In the genomic region with DNA sequence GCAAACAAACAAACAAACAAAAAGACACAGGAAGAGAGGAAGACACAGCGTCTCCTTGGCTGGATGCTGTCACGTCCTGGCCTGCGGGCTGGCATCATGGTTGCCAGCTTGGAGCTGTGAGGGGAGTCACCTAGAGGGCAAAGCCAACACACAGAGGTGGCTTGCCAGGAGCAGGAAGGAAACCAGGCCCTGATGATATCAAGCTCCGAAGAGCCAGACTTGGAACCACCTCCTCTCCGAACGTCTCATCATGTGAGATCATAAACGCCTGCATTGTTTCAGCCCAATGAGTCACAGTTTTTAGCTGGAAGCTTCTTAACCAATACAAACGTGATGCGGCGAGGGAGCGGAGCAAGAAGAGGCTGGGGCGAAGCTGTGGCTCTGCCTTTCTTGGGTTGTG, we compare ENCODE assay signal across 17 cellular contexts. TPM values are rescaled to one million over a fixed set of nuclear protein-coding genes. Genes with fewer than 3 reads are reported as not detected.
A peak's percentile ranks its signal among the peaks of the same experiment; 100 is the strongest.
DNase-seq lines count a peak whose midpoint lies in the region; ATAC-seq, FAIRE-seq and TF ChIP-seq lines count a peak whose summit lies in the region.
"Had no signal": no experiment of that assay in that cellular context is flagged by ENCODE, and none has a peak within 500 bp of the region (broad histone marks: within the 10 kb centered on the region; RNA-seq: fewer than 3 reads in every experiment).

No MANE protein-coding gene starts in this region.

- H3K4me1 Mint-ChIP-seq in WTC11 (peaks cover 31% of the 10 kb centered on the region), CD14-positive monocyte (no peaks in the 10 kb centered on the region)
- H3K4me1 Mint-ChIP-seq: stimulated activated effector memory CD8-positive, alpha-beta T cell treated with anti-CD3 and anti-CD28 coated beads, Interleukin-12 subunit alpha, Interleukin-12 subunit beta, amount 100 ng/mL, for 72 hours had no signal

- H3K9me3 Mint-ChIP-seq in WTC11 (peaks cover 9% of the 10 kb centered on the region), CD14-positive monocyte (peaks cover 0 to 2% (median 0%) of the 10 kb centered on the region in 7 donors)
- H3K9me3 Mint-ChIP-seq: activated T-cell treated with anti-CD3 and anti-CD28 coated beads, Interleukin-2, amount 50 U/mL, for 72 hours; neural progenitor cell; stimulated activated effector memory CD8-positive, alpha-beta T cell treated with anti-CD3 and anti-CD28 coated beads, Interleukin-12 subunit alpha, Interleukin-12 subunit beta, amount 100 ng/mL, for 72 hours had no signal

- POLR2A ChIA-PET in WTC11 (lab: Charles Lee), result no interaction called here

- no peak for FAIRE-seq in frontal cortex (lab: Jason Lieb, UNC)
- FAIRE-seq: kidney had no signal

- no peaks in the 10 kb centered on the region; the same call in 1 of the 2 replicates for H3K27me3 Mint-ChIP-seq in WTC11 (ENCODE audit: low read depth)
- peaks cover 11 to 14% (median 13%) of the 10 kb centered on the region in 3 donors for H3K27me3 Mint-ChIP-seq in CD14-positive monocyte (ENCODE audit: low read depth in 3 of 3)

- DNase-seq in H4 (ENCODE audit: low spot score) (peak; percentile 79), WTC11 (ENCODE audit: low spot score) (no peak), glomerular endothelial cell (ENCODE audit: extremely low read depth, low read depth, low spot score) (peak; percentile 91), sciatic nerve (ENCODE audit: low spot score) (peak; percentile 35), CD14-positive monocyte (ENCODE audit: low spot score) (no peak), frontal cortex (ENCODE audit: low spot score in 2 of 2) (no peak), NCI-H2029 treated with DMSO at 0.1 percent for 48 hours (lab: John Stamatoyannopoulos, UW) (no peak)
- DNase-seq in activated CD4-positive, alpha-beta T cell treated with anti-CD3 and anti-CD28 coated beads for 4 hours, result no peak
- DNase-seq: activated CD4-positive, alpha-beta T cell treated with anti-CD3 and anti-CD28 coated beads for 1 hour; activated T-cell treated with anti-CD3 and anti-CD28 coated beads, Interleukin-2, amount 50 U/mL, for 72 hours; body of pancreas; COR-L47; Karpas-422; kidney; NCI-H446 had no signal

- intact Hi-C loops in sciatic nerve (cut with DNase I), result no loop called here
- intact Hi-C loops in CD14-positive monocyte (cut with micrococcal nuclease), result no loop called here

- TF ChIP-seq CTCF in WTC11 (IDR thresholded peaks at IDR 0.05), result no peak
- TF ChIP-seq CTCF in CD14-positive monocyte (IDR thresholded peaks at IDR 0.05), result no peak

- H3K4me3 Mint-ChIP-seq in WTC11 (no peak overlapping the region), CD14-positive monocyte (no peak overlapping the region)
- H3K4me3 Mint-ChIP-seq: activated T-cell treated with anti-CD3 and anti-CD28 coated beads, Interleukin-2, amount 50 U/mL, for 72 hours; neural progenitor cell; stimulated activated effector memory CD8-positive, alpha-beta T cell treated with anti-CD3 and anti-CD28 coated beads, Interleukin-12 subunit alpha, Interleukin-12 subunit beta, amount 100 ng/mL, for 72 hours had no signal

- CTCF ChIA-PET in WTC11 (lab: Charles Lee), result interaction anchor here (0.9 to 2.0 kb wide), 4 partner anchors 25 to 189 kb away, joined by 3 to 7 read pairs (median 4); no protein-coding TSS in a partner anchor

- ATAC-seq in WTC11 (no peak), sciatic nerve (no peak)
- ATAC-seq: activated T-cell treated with anti-CD3 and anti-CD28 coated beads, Interleukin-2, amount 50 U/mL, for 72 hours; body of pancreas; stimulated activated effector memory CD8-positive, alpha-beta T cell treated with anti-CD3 and anti-CD28 coated beads, Interleukin-12 subunit alpha, Interleukin-12 subunit beta, amount 100 ng/mL, for 72 hours had no signal

- H3K27ac Mint-ChIP-seq in WTC11 (0 out of 2 replicates have a peak overlapping the region, but pooled peaks have one; percentile 23), CD14-positive monocyte (no peak overlapping the region)
- H3K27ac Mint-ChIP-seq: activated T-cell treated with anti-CD3 and anti-CD28 coated beads, Interleukin-2, amount 50 U/mL, for 72 hours; neural progenitor cell; stimulated activated effector memory CD8-positive, alpha-beta T cell treated with anti-CD3 and anti-CD28 coated beads, Interleukin-12 subunit alpha, Interleukin-12 subunit beta, amount 100 ng/mL, for 72 hours had no signal

- peaks cover 6% of the 10 kb centered on the region for H3K36me3 Mint-ChIP-seq in WTC11
- H3K36me3 Mint-ChIP-seq in CD14-positive monocyte, result no peaks in the 10 kb centered on the region
- H3K36me3 Mint-ChIP-seq: neural progenitor cell; stimulated activated effector memory CD8-positive, alpha-beta T cell treated with anti-CD3 and anti-CD28 coated beads, Interleukin-12 subunit alpha, Interleukin-12 subunit beta, amount 100 ng/mL, for 72 hours had no signal

TF ChIP-seq in WTC11, 78 proteins besides CTCF, POLR2A, EP300 and RAD21 (continues in another document):
- TF ChIP-seq GRHL2 (CRISPR knock-in tag; IDR thresholded peaks at IDR 0.05; ENCODE audit: insufficient replicate concordance, severe bottlenecking) (no peak), ZNF121 (CRISPR knock-in tag; IDR thresholded peaks at IDR 0.05) (no peak), FOXK1 (CRISPR knock-in tag; IDR thresholded peaks at IDR 0.05) (no peak), SOX15 (CRISPR knock-in tag; IDR thresholded peaks at IDR 0.05) (no peak)
- TF ChIP-seq, protein P1, sequence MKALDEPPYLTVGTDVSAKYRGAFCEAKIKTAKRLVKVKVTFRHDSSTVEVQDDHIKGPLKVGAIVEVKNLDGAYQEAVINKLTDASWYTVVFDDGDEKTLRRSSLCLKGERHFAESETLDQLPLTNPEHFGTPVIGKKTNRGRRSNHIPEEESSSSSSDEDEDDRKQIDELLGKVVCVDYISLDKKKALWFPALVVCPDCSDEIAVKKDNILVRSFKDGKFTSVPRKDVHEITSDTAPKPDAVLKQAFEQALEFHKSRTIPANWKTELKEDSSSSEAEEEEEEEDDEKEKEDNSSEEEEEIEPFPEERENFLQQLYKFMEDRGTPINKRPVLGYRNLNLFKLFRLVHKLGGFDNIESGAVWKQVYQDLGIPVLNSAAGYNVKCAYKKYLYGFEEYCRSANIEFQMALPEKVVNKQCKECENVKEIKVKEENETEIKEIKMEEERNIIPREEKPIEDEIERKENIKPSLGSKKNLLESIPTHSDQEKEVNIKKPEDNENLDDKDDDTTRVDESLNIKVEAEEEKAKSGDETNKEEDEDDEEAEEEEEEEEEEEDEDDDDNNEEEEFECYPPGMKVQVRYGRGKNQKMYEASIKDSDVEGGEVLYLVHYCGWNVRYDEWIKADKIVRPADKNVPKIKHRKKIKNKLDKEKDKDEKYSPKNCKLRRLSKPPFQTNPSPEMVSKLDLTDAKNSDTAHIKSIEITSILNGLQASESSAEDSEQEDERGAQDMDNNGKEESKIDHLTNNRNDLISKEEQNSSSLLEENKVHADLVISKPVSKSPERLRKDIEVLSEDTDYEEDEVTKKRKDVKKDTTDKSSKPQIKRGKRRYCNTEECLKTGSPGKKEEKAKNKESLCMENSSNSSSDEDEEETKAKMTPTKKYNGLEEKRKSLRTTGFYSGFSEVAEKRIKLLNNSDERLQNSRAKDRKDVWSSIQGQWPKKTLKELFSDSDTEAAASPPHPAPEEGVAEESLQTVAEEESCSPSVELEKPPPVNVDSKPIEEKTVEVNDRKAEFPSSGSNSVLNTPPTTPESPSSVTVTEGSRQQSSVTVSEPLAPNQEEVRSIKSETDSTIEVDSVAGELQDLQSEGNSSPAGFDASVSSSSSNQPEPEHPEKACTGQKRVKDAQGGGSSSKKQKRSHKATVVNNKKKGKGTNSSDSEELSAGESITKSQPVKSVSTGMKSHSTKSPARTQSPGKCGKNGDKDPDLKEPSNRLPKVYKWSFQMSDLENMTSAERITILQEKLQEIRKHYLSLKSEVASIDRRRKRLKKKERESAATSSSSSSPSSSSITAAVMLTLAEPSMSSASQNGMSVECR (CRISPR knock-in tag; IDR thresholded peaks at IDR 0.05; ENCODE audit: borderline replicate concordance), result no peak
- TF ChIP-seq, protein P2, sequence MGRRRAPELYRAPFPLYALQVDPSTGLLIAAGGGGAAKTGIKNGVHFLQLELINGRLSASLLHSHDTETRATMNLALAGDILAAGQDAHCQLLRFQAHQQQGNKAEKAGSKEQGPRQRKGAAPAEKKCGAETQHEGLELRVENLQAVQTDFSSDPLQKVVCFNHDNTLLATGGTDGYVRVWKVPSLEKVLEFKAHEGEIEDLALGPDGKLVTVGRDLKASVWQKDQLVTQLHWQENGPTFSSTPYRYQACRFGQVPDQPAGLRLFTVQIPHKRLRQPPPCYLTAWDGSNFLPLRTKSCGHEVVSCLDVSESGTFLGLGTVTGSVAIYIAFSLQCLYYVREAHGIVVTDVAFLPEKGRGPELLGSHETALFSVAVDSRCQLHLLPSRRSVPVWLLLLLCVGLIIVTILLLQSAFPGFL (CRISPR knock-in tag; IDR thresholded peaks at IDR 0.05; ENCODE audit: borderline replicate concordance), result no peak
- TF ChIP-seq, protein P3, sequence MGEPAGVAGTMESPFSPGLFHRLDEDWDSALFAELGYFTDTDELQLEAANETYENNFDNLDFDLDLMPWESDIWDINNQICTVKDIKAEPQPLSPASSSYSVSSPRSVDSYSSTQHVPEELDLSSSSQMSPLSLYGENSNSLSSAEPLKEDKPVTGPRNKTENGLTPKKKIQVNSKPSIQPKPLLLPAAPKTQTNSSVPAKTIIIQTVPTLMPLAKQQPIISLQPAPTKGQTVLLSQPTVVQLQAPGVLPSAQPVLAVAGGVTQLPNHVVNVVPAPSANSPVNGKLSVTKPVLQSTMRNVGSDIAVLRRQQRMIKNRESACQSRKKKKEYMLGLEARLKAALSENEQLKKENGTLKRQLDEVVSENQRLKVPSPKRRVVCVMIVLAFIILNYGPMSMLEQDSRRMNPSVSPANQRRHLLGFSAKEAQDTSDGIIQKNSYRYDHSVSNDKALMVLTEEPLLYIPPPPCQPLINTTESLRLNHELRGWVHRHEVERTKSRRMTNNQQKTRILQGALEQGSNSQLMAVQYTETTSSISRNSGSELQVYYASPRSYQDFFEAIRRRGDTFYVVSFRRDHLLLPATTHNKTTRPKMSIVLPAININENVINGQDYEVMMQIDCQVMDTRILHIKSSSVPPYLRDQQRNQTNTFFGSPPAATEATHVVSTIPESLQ (CRISPR knock-in tag; IDR thresholded peaks at IDR 0.05), result no peak

RNA-seq across cellular contexts. Expression of a gene that starts 8.7 kb away (rescaled TPM):
- not detected in 2 replicates for total RNA-seq in H4 (2014; rRNA removed; shearing (Covaris generic))
- total RNA-seq in WTC11 (2021), result not detected in 3 replicates
- total RNA-seq in glomerular endothelial cell, result not detected in 2 replicates
- not detected for total RNA-seq in sciatic nerve
- under 1 TPM in 1 of 2 donors, not detected in 1; 0.08 TPM for polyA plus RNA-seq in CD14-positive monocyte
- not detected for total RNA-seq in frontal cortex
- total RNA-seq: activated T-cell treated with anti-CD3 and anti-CD28 coated beads, Interleukin-2, amount 50 U/mL, for 72 hours; body of pancreas had no signal

RNA-seq across cellular contexts. Expression of a gene that starts 28.4 kb away (rescaled TPM):
- not detected in 2 replicates for total RNA-seq in H4 (2014; rRNA removed; shearing (Covaris generic))
- total RNA-seq in WTC11 (2021), result not detected in 3 replicates
- total RNA-seq in glomerular endothelial cell, result not detected in 2 replicates
- total RNA-seq in sciatic nerve, result not detected
- polyA plus RNA-seq in CD14-positive monocyte, result not detected
- total RNA-seq in frontal cortex, result not detected
- total RNA-seq: activated T-cell treated with anti-CD3 and anti-CD28 coated beads, Interleukin-2, amount 50 U/mL, for 72 hours; body of pancreas; kidney had no signal

RNA-seq across cellular contexts. Expression of a gene that starts 40.7 kb away (rescaled TPM):
- not detected in 2 replicates for total RNA-seq in H4 (2014; rRNA removed; shearing (Covaris generic))
- total RNA-seq in WTC11 (2021) (0.30 TPM in 1 of 3 replicates, not detected in the others), glomerular endothelial cell (0.70 TPM in 1 of 2 replicates, not detected in the other), sciatic nerve (1.3 TPM), frontal cortex (0.41 TPM)
- not detected for polyA plus RNA-seq in CD14-positive monocyte
- total RNA-seq: activated T-cell treated with anti-CD3 and anti-CD28 coated beads, Interleukin-2, amount 50 U/mL, for 72 hours had no signal

Comparison
In these comparisons a context has a peak if more than half of its experiments do, and no peak if none do; other contexts are left out.
1. DNase-seq: peak in H4 (single experiment), glomerular endothelial cell (single experiment) and sciatic nerve (single experiment); none in WTC11 (single experiment), CD14-positive monocyte (single experiment), frontal cortex (0 of 2), activated CD4-positive, alpha-beta T cell treated with anti-CD3 and anti-CD28 coated beads for 4 hours (0 of 2) and NCI-H2029 treated with DMSO at 0.1 percent for 48 hours (single experiment).